In genomic region chr9:120702075-120702474, GRCh38 we compare ENCODE assay signal across 12 cellular contexts.
"Had no signal": no experiment of that assay in that cellular context is flagged by ENCODE, and none has a peak within 500 bp of the region (broad histone marks: within the 10 kb centered on the region; RNA-seq: fewer than 3 reads in every experiment).

No MANE protein-coding gene starts in this region.

- H3K9me3 Mint-ChIP-seq: activated naive CD8-positive, alpha-beta T cell treated with anti-CD3 and anti-CD28 coated beads, Interleukin-2, amount 10 ng/mL, durations not matched to agents 7 days and 5 days; stimulated activated memory B cell treated with anti-CD40 and anti-IgM and Interleukin-4, amounts not matched to agents 10 μg/mL and 1 μg/mL and 100 μg/mL, for 72 hours had no signal

- H3K36me3 Mint-ChIP-seq: stimulated activated memory B cell treated with anti-CD40 and anti-IgM and Interleukin-4, amounts not matched to agents 10 μg/mL and 1 μg/mL and 100 μg/mL, for 72 hours had no signal

- ATAC-seq: left lobe of liver; mucosa of descending colon; naive thymus-derived CD8-positive, alpha-beta T cell; stimulated activated memory B cell treated with anti-CD40 and anti-IgM and Interleukin-4, amounts not matched to agents 10 μg/mL and 1 μg/mL and 100 μg/mL, for 72 hours had no signal

- H3K4me3 Mint-ChIP-seq: activated naive CD8-positive, alpha-beta T cell treated with anti-CD3 and anti-CD28 coated beads, Interleukin-2, amount 10 ng/mL, durations not matched to agents 7 days and 5 days; naive thymus-derived CD8-positive, alpha-beta T cell; stimulated activated memory B cell treated with anti-CD40 and anti-IgM and Interleukin-4, amounts not matched to agents 10 μg/mL and 1 μg/mL and 100 μg/mL, for 72 hours had no signal

- DNase-seq: activated CD4-positive, CD25-positive, alpha-beta regulatory T cell treated with anti-CD3 and anti-CD28 coated beads, Interleukin-2, amount 50 U/mL, for 72 hours; activated naive CD4-positive, alpha-beta T cell; activated naive CD8-positive, alpha-beta T cell treated with anti-CD3 and anti-CD28 coated beads, Interleukin-2, amount 10 ng/mL, durations not matched to agents 7 days and 5 days; aorta; dermis blood vessel endothelial cell; islet precursor cell; mucosa of descending colon; naive thymus-derived CD8-positive, alpha-beta T cell; T1000 had no signal

- H3K27ac Mint-ChIP-seq: activated naive CD8-positive, alpha-beta T cell treated with anti-CD3 and anti-CD28 coated beads, Interleukin-2, amount 10 ng/mL, durations not matched to agents 7 days and 5 days; naive thymus-derived CD8-positive, alpha-beta T cell; stimulated activated memory B cell treated with anti-CD40 and anti-IgM and Interleukin-4, amounts not matched to agents 10 μg/mL and 1 μg/mL and 100 μg/mL, for 72 hours had no signal

- FAIRE-seq: urothelium cell line had no signal

- H3K4me3 ChIP-seq: mucosa of descending colon had no signal

- H3K9me3 ChIP-seq: mucosa of descending colon had no signal

- H3K27me3 Mint-ChIP-seq: activated naive CD8-positive, alpha-beta T cell treated with anti-CD3 and anti-CD28 coated beads, Interleukin-2, amount 10 ng/mL, durations not matched to agents 7 days and 5 days; naive thymus-derived CD8-positive, alpha-beta T cell; stimulated activated memory B cell treated with anti-CD40 and anti-IgM and Interleukin-4, amounts not matched to agents 10 μg/mL and 1 μg/mL and 100 μg/mL, for 72 hours had no signal
